In genomic region chr9:76394023-76394895, GRCh38 we compare ENCODE assay signal across 8 cellular contexts. TPM values are rescaled to one million over a fixed set of nuclear protein-coding genes. Genes with fewer than 3 reads are reported as not detected.
A peak's percentile ranks its signal among the peaks of the same experiment; 100 is the strongest.
DNase-seq lines count a peak whose midpoint lies in the region; ATAC-seq and TF ChIP-seq lines count a peak whose summit lies in the region.

TSS of gene RFK (minus strand) at chr9:76394426. CDS start at chr9:76394171, 255 bp downstream.

- H3K36me3 ChIP-seq in esophagus muscularis mucosa, result peaks cover 0 to 4% (median 1%) of the 10 kb centered on the region in 4 donors

- DNase-seq in DMS153 treated with DMSO at 0.1 percent for 48 hours (lab: John Stamatoyannopoulos, UW; ENCODE audit: unreplicated experiment) (peak; percentile 87), HuH-7.5 (ENCODE audit: low spot score) (peak; percentile 66), OCI-M1 (lab: John Stamatoyannopoulos, UW) (peak; percentile 95), esophagus muscularis mucosa (ENCODE audit: extremely low spot score) (peak; percentile 98), myocyte (ENCODE audit: low read depth) (peak; percentile 93)
- DNase-seq in activated T-cell treated with anti-CD3 and anti-CD28 coated beads, Interleukin-2, amount 50 U/mL, for 48 hours, result peak; percentile 95 to 96
- peak; percentile 90 to 92 for DNase-seq in stimulated activated effector memory CD8-positive, alpha-beta T cell treated with anti-CD3 and anti-CD28 coated beads, Interleukin-12 subunit alpha, Interleukin-12 subunit beta, amount 100 ng/mL, for 72 hours (ENCODE audit: low spot score in 2 of 2)

- H3K4me1 ChIP-seq in esophagus muscularis mucosa, result peaks cover 15 to 26% (median 21%) of the 10 kb centered on the region in 4 donors

- peak within 1 kb of the TSS; percentile 86 to 97 (median 94) for H3K27ac ChIP-seq in esophagus muscularis mucosa (replicated peaks in 1 of 4)

- peak; percentile 69 for ATAC-seq in GM21526 (IDR thresholded peaks at IDR 0.05; ENCODE audit: low FRiP score, unreplicated experiment)
- ATAC-seq in stimulated activated effector memory CD8-positive, alpha-beta T cell treated with anti-CD3 and anti-CD28 coated beads, Interleukin-12 subunit alpha, Interleukin-12 subunit beta, amount 100 ng/mL, for 72 hours, result peak; percentile 94

- H3K9me3 ChIP-seq in esophagus muscularis mucosa, result peaks cover 0 to 4% (median 0%) of the 10 kb centered on the region in 4 donors

- peaks cover 32% of the 10 kb centered on the region for H3K36me3 Mint-ChIP-seq in stimulated activated effector memory CD8-positive, alpha-beta T cell treated with anti-CD3 and anti-CD28 coated beads, Interleukin-12 subunit alpha, Interleukin-12 subunit beta, amount 100 ng/mL, for 72 hours

- peak within 1 kb of the TSS; percentile 83 to 98 (median 92) for H3K4me3 ChIP-seq in esophagus muscularis mucosa

- intact Hi-C loops in esophagus muscularis mucosa (cut with DNase I), result no loop called here

- H3K27me3 ChIP-seq in esophagus muscularis mucosa, result no peaks in the 10 kb centered on the region

- peak within 1 kb of the TSS; percentile 95 for H3K4me3 Mint-ChIP-seq in stimulated activated effector memory CD8-positive, alpha-beta T cell treated with anti-CD3 and anti-CD28 coated beads, Interleukin-12 subunit alpha, Interleukin-12 subunit beta, amount 100 ng/mL, for 72 hours

- peaks cover 21% of the 10 kb centered on the region for H3K4me1 Mint-ChIP-seq in stimulated activated effector memory CD8-positive, alpha-beta T cell treated with anti-CD3 and anti-CD28 coated beads, Interleukin-12 subunit alpha, Interleukin-12 subunit beta, amount 100 ng/mL, for 72 hours

- TF ChIP-seq CTCF in esophagus muscularis mucosa (IDR thresholded peaks at IDR 0.05), result peak; percentile 51 to 65 (median 57)

- H3K27ac Mint-ChIP-seq in stimulated activated effector memory CD8-positive, alpha-beta T cell treated with anti-CD3 and anti-CD28 coated beads, Interleukin-12 subunit alpha, Interleukin-12 subunit beta, amount 100 ng/mL, for 72 hours, result peak within 1 kb of the TSS; percentile 98

- TF ChIP-seq EP300 in esophagus muscularis mucosa (IDR thresholded peaks at IDR 0.05), result no peak

- no peaks in the 10 kb centered on the region for H3K9me3 Mint-ChIP-seq in stimulated activated effector memory CD8-positive, alpha-beta T cell treated with anti-CD3 and anti-CD28 coated beads, Interleukin-12 subunit alpha, Interleukin-12 subunit beta, amount 100 ng/mL, for 72 hours

- under 1% methylated on average over 39 of the region's 91 CpGs for WGBS in esophagus muscularis mucosa

- peak; percentile 11 for TF ChIP-seq POLR2A in esophagus muscularis mucosa (IDR thresholded peaks at IDR 0.05; ENCODE audit: low read depth)

RNA-seq across cellular contexts. Expression of gene RFK, which starts in this region (rescaled TPM):
- total RNA-seq in esophagus muscularis mucosa, result 10 to 100 TPM; 19.1 to 27.3 (median 19.6) TPM
- total RNA-seq in myocyte, result 25.6 and 30.6 TPM in 2 replicates
- polyA plus RNA-seq in myocyte (2012), result 10.9 TPM

Comparison
In these comparisons a context has a peak if more than half of its experiments do, and no peak if none do; other contexts are left out.
1. Peak in every context shown above with its lines: DNase-seq, ATAC-seq, H3K4me3 ChIP-seq and H3K27ac ChIP-seq.